In genomic region chr11:34679681-34680080, GRCh38 we compare ENCODE assay signal across 24 cellular contexts. TPM values are rescaled to one million over a fixed set of nuclear protein-coding genes. Genes with fewer than 3 reads are reported as not detected.
"Had no signal": no experiment of that assay in that cellular context is flagged by ENCODE, and none has a peak within 500 bp of the region (broad histone marks: within the 10 kb centered on the region; RNA-seq: fewer than 3 reads in every experiment).

No MANE protein-coding gene starts in this region.

- H3K9me3 ChIP-seq: colonic mucosa, esophagus squamous epithelium, spleen, thyroid gland had no signal

- H3K27ac ChIP-seq: colonic mucosa, esophagus squamous epithelium, spleen, thyroid gland had no signal

- H3K27me3 ChIP-seq: colonic mucosa, dorsolateral prefrontal cortex, esophagus squamous epithelium, spleen, thyroid gland had no signal

- H3K4me3 ChIP-seq: colonic mucosa, dorsolateral prefrontal cortex, esophagus squamous epithelium, spleen, thyroid gland had no signal

- H3K4me1 ChIP-seq: colonic mucosa, spleen, thyroid gland had no signal

- DNase-seq: activated B cell treated with CpG ODN at 0.5 μM for 24 hours; activated CD4-positive, alpha-beta T cell treated with anti-CD3 and anti-CD28 coated beads for 36 hours; activated CD4-positive, alpha-beta T cell treated with anti-CD3 and anti-CD28 coated beads, Interleukin-2, amount 50 U/mL, for 4 hours; activated CD8-positive, alpha-beta memory T cell treated with anti-CD3 and anti-CD28 coated beads for 24 hours; activated CD8-positive, alpha-beta memory T cell treated with anti-CD3 and anti-CD28 coated beads, Interleukin-2, amount 50 U/mL, for 4 hours; activated naive CD4-positive, alpha-beta T cell; activated T-cell treated with anti-CD3 and anti-CD28 coated beads, Interleukin-2, amount 50 U/mL, for 24 hours; colonic mucosa; effector memory CD8-positive, alpha-beta T cell; esophagus squamous epithelium; kidney; naive B cell; occipital lobe; spleen; stimulated activated CD4-positive, alpha-beta T cell treated with anti-CD3 and anti-CD28 coated beads, Interleukin-4, amount 100 ng/mL, for 4 hours; stimulated activated naive CD8-positive, alpha-beta T cell treated with anti-CD3 and anti-CD28 coated beads, Interleukin-15, Interleukin-2, amounts not matched to agents 100 U/mL and 50 U/mL, for 24 hours; SW 1271; T-helper 17 cell; thyroid gland had no signal

- FAIRE-seq: astrocyte, kidney had no signal

- ATAC-seq: activated CD4-positive, alpha-beta T cell treated with anti-CD3 and anti-CD28 coated beads for 36 hours; activated T-helper 17 cell treated with anti-CD3 and anti-CD28 coated beads, Interleukin-2, amount 50 U/mL, for 72 hours; effector memory CD8-positive, alpha-beta T cell; left lobe of liver; stimulated activated naive CD8-positive, alpha-beta T cell treated with anti-CD3 and anti-CD28 coated beads, Interleukin-15, Interleukin-2, amounts not matched to agents 100 U/mL and 50 U/mL, for 24 hours; T-helper 17 cell had no signal

- H3K36me3 ChIP-seq: colonic mucosa, esophagus squamous epithelium, spleen, thyroid gland had no signal

RNA-seq across cellular contexts. Expression of gene EHF, which starts 58.8 kb away (rescaled TPM):
- total RNA-seq: neural crest cell had no signal
